In the genomic region with DNA sequence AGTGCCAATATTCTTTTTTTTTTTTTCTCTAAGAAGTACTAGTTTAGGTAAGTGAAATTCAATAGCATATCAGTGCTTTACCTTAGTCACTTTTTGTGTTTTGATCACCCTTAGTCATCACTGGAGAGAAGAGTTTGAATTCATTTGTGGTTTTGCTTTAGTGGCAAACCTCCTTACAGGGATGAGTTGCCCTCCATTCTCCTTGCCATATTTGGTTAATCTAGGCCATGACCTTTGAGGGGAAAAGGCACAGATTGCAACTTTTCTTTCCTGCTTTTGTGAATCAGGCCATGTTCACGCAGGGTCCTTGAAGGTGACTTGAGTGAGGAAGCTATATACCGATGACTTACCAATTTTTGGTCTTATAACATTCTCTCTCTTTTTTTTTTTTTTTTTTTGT, we compare ENCODE assay signal across 8 cellular contexts. TPM values are rescaled to one million over a fixed set of nuclear protein-coding genes. Genes with fewer than 3 reads are reported as not detected.
DNase-seq lines count a peak whose midpoint lies in the region; ATAC-seq and TF ChIP-seq lines count a peak whose summit lies in the region.

No MANE protein-coding gene starts in this region.

- peaks cover 4% of the 10 kb centered on the region for H3K4me1 ChIP-seq in HAP-1

- no peak for TF ChIP-seq CTCF in GM12865 (IDR thresholded peaks at IDR 0.05; ENCODE audit: insufficient read depth, low read depth, low read length, missing control alignments)

- peak; percentile 48 for DNase-seq in GM12865 (ENCODE audit: low read depth)
- DNase-seq in activated CD4-positive, alpha-beta T cell treated with anti-CD3 and anti-CD28 coated beads for 48 hours = peak; percentile 61
- peak; percentile 65 for DNase-seq in iris pigment epithelial cell (ENCODE audit: low read depth)
- DNase-seq in ureter (ENCODE audit: low spot score) = no peak
- no peak for DNase-seq in HAP-1 (ENCODE audit: low spot score in 2 of 2)
- DNase-seq in medulla oblongata (ENCODE audit: extremely low spot score) = no peak
- DNase-seq in NOMO-1 treated with DMSO at 0.1 percent for 48 hours (lab: John Stamatoyannopoulos, UW; ENCODE audit: unreplicated experiment) = no peak

- H3K4me3 ChIP-seq in GM12865 (ENCODE audit: low read depth, low read length) = no peak overlapping the region
- H3K4me3 ChIP-seq in HAP-1 = no peak overlapping the region

- in situ Hi-C loops in HAP-1 (cut with MboI; ENCODE audit: low sequenced_read_pairs) = no loop called here

- peak; percentile 86 for ATAC-seq in HG02610 (IDR thresholded peaks at IDR 0.05; ENCODE audit: unreplicated experiment)

- H3K27me3 ChIP-seq in HAP-1 (ENCODE audit: low read depth) = no peaks in the 10 kb centered on the region

- H3K9me3 ChIP-seq in HAP-1 = no peaks in the 10 kb centered on the region

- no peaks in the 10 kb centered on the region; the same call in 1 of the 2 replicates for H3K36me3 ChIP-seq in HAP-1 (replicated peaks)

RNA-seq across cellular contexts. Expression of a gene that starts 34.4 kb away (rescaled TPM):
- 38.6 TPM for total RNA-seq in ureter

RNA-seq across cellular contexts. Expression of a gene that starts 36.3 kb away (rescaled TPM):
- total RNA-seq in ureter = 13.6 TPM

Comparison
In these comparisons a context has a peak if more than half of its experiments do, and no peak if none do; other contexts are left out.
1. DNase-seq: peak in GM12865 (single experiment), activated CD4-positive, alpha-beta T cell treated with anti-CD3 and anti-CD28 coated beads for 48 hours (single experiment) and iris pigment epithelial cell (single experiment); none in ureter (single experiment), HAP-1 (0 of 2), medulla oblongata (single experiment) and NOMO-1 treated with DMSO at 0.1 percent for 48 hours (single experiment).